Comparison of ENCODE assay signal across 1 cellular context in the genomic region with DNA sequence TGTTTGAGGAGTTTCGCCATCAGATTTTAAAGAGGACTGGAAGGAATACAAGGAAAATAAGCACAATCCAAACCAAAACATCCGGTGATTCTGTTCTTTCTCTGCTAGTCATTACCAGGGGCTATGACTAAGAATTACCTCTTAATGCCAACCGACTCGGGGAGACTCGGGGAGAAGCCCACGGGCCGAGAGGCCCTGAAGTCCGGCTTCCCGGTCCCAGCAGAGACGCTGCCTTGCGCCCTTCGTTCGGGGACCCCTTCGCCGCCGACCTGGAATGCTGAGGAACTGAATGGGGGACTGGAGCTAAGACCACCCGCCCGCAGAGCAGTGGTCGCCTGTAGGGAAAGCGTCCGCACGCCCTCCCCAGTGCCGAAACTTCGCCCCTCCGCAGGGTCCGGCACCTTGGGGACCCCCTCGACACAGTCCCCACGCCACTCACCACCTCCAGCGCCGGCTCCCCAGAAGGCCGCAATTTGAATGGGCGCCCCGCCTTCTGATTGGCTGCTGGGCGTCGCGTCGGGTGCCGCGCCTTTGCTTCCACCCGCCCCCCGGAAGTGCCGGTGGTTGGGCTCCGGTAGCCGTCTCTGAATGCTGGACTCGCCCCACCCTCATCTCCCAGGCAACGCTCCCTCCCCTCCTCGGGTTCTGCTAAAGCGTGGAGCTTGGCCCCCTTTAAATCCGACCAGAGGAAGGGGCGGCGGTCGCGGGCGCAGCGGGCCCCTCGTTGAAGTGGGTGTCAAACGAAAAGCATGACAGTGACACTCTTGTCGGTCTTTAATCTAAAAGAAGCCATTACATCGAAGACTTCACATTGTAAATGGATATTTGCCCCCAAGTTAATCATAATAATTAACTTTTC.
TF ChIP-seq lines count a peak whose summit lies in the region.

Gene KIF14 (minus strand): TSS at position 479 of the 859 bp plus-strand sequence. CDS start 2,028 bp downstream, outside the sequence.

TF ChIP-seq in HepG2, 621 proteins besides CTCF, POLR2A, EP300 and RAD21 (continued from another document and continues in another):
- TF ChIP-seq, protein P1, sequence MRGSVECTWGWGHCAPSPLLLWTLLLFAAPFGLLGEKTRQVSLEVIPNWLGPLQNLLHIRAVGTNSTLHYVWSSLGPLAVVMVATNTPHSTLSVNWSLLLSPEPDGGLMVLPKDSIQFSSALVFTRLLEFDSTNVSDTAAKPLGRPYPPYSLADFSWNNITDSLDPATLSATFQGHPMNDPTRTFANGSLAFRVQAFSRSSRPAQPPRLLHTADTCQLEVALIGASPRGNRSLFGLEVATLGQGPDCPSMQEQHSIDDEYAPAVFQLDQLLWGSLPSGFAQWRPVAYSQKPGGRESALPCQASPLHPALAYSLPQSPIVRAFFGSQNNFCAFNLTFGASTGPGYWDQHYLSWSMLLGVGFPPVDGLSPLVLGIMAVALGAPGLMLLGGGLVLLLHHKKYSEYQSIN (CRISPR knock-in tag; IDR thresholded peaks at IDR 0.05; ENCODE audit: borderline replicate concordance), result no peak
- TF ChIP-seq CENPT (CRISPR knock-in tag; IDR thresholded peaks at IDR 0.05; ENCODE audit: low read depth) (no peak), ZFYVE20 (CRISPR knock-in tag; IDR thresholded peaks at IDR 0.05; ENCODE audit: borderline replicate concordance, low read depth) (no peak), ADNP (CRISPR knock-in tag; IDR thresholded peaks at IDR 0.05) (no peak), TBL1XR1 (IDR thresholded peaks at IDR 0.05; ENCODE audit: borderline replicate concordance, low read length, partially characterized antibody) (no peak), ZSCAN5A (CRISPR knock-in tag; IDR thresholded peaks at IDR 0.05; ENCODE audit: borderline replicate concordance) (no peak; the same call in 1 of the 2 replicates), POLR2AphosphoS2 (IDR thresholded peaks at IDR 0.05; ENCODE audit: low read depth, low read length) (no peak), PAWR (CRISPR knock-in tag; IDR thresholded peaks at IDR 0.05; ENCODE audit: borderline replicate concordance) (no peak), ZMAT3 (CRISPR knock-in tag; conservative IDR thresholded peaks at IDR 0.05) (no peak), ESRRA (CRISPR knock-in tag; IDR thresholded peaks at IDR 0.05; ENCODE audit: low read depth) (no peak), ZNF235 (CRISPR knock-in tag; IDR thresholded peaks at IDR 0.05; ENCODE audit: borderline replicate concordance) (no peak), TGIF2 (CRISPR knock-in tag; IDR thresholded peaks at IDR 0.05) (0 out of 2 replicates have a peak, but pooled peaks have one; percentile 21), RFXAP (CRISPR knock-in tag; IDR thresholded peaks at IDR 0.05; ENCODE audit: borderline replicate concordance) (no peak), CENPX (CRISPR knock-in tag; IDR thresholded peaks at IDR 0.05) (no peak), KAT7 (CRISPR knock-in tag; IDR thresholded peaks at IDR 0.05; ENCODE audit: borderline replicate concordance) (no peak), ZNF383 (CRISPR knock-in tag; IDR thresholded peaks at IDR 0.05; ENCODE audit: borderline replicate concordance) (no peak), ZNF138 (CRISPR knock-in tag; IDR thresholded peaks at IDR 0.05; ENCODE audit: low read depth) (no peak), HOXD1 (CRISPR knock-in tag; IDR thresholded peaks at IDR 0.05) (no peak), ZHX1 (CRISPR knock-in tag; IDR thresholded peaks at IDR 0.05; ENCODE audit: low read depth) (no peak), STAT5B (CRISPR knock-in tag; IDR thresholded peaks at IDR 0.05) (no peak), ZNF543 (CRISPR knock-in tag; IDR thresholded peaks at IDR 0.05) (0 out of 2 replicates have a peak, but pooled peaks have one; percentile 42), GLI4 (CRISPR knock-in tag; IDR thresholded peaks at IDR 0.05; ENCODE audit: borderline replicate concordance) (no peak), NFYC (CRISPR knock-in tag; IDR thresholded peaks at IDR 0.05) (peak; percentile 97), ZC3H4 (CRISPR knock-in tag; IDR thresholded peaks at IDR 0.05; ENCODE audit: borderline replicate concordance) (no peak), ZNF549 (CRISPR knock-in tag; IDR thresholded peaks at IDR 0.05) (no peak), ATF7 (IDR thresholded peaks at IDR 0.05) (no peak), ATF7 (CRISPR knock-in tag; IDR thresholded peaks at IDR 0.05) (no peak), SOX5 (CRISPR knock-in tag; IDR thresholded peaks at IDR 0.05; ENCODE audit: borderline replicate concordance) (peak; percentile 33; the same call in 1 of the 2 replicates), ZBTB7A (CRISPR knock-in tag; IDR thresholded peaks at IDR 0.05) (no peak), FOXA3 (CRISPR knock-in tag; IDR thresholded peaks at IDR 0.05) (0 out of 2 replicates have a peak, but pooled peaks have one; percentile 27)
- TF ChIP-seq, protein P2, sequence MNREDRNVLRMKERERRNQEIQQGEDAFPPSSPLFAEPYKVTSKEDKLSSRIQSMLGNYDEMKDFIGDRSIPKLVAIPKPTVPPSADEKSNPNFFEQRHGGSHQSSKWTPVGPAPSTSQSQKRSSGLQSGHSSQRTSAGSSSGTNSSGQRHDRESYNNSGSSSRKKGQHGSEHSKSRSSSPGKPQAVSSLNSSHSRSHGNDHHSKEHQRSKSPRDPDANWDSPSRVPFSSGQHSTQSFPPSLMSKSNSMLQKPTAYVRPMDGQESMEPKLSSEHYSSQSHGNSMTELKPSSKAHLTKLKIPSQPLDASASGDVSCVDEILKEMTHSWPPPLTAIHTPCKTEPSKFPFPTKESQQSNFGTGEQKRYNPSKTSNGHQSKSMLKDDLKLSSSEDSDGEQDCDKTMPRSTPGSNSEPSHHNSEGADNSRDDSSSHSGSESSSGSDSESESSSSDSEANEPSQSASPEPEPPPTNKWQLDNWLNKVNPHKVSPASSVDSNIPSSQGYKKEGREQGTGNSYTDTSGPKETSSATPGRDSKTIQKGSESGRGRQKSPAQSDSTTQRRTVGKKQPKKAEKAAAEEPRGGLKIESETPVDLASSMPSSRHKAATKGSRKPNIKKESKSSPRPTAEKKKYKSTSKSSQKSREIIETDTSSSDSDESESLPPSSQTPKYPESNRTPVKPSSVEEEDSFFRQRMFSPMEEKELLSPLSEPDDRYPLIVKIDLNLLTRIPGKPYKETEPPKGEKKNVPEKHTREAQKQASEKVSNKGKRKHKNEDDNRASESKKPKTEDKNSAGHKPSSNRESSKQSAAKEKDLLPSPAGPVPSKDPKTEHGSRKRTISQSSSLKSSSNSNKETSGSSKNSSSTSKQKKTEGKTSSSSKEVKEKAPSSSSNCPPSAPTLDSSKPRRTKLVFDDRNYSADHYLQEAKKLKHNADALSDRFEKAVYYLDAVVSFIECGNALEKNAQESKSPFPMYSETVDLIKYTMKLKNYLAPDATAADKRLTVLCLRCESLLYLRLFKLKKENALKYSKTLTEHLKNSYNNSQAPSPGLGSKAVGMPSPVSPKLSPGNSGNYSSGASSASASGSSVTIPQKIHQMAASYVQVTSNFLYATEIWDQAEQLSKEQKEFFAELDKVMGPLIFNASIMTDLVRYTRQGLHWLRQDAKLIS (CRISPR knock-in tag; IDR thresholded peaks at IDR 0.05), result no peak
- TF ChIP-seq, protein P3, sequence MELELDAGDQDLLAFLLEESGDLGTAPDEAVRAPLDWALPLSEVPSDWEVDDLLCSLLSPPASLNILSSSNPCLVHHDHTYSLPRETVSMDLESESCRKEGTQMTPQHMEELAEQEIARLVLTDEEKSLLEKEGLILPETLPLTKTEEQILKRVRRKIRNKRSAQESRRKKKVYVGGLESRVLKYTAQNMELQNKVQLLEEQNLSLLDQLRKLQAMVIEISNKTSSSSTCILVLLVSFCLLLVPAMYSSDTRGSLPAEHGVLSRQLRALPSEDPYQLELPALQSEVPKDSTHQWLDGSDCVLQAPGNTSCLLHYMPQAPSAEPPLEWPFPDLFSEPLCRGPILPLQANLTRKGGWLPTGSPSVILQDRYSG (CRISPR knock-in tag; IDR thresholded peaks at IDR 0.05), result no peak
- TF ChIP-seq, protein P4, sequence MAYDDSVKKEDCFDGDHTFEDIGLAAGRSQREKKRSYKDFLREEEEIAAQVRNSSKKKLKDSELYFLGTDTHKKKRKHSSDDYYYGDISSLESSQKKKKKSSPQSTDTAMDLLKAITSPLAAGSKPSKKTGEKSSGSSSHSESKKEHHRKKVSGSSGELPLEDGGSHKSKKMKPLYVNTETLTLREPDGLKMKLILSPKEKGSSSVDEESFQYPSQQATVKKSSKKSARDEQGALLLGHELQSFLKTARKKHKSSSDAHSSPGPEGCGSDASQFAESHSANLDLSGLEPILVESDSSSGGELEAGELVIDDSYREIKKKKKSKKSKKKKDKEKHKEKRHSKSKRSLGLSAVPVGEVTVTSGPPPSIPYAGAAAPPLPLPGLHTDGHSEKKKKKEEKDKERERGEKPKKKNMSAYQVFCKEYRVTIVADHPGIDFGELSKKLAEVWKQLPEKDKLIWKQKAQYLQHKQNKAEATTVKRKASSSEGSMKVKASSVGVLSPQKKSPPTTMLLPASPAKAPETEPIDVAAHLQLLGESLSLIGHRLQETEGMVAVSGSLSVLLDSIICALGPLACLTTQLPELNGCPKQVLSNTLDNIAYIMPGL (CRISPR knock-in tag; IDR thresholded peaks at IDR 0.05; ENCODE audit: borderline replicate concordance in 1 of 2, low read depth in 1 of 2), result peak; percentile 47 to 48; a peak in 1 of 4 replicates
- TF ChIP-seq, protein P5, sequence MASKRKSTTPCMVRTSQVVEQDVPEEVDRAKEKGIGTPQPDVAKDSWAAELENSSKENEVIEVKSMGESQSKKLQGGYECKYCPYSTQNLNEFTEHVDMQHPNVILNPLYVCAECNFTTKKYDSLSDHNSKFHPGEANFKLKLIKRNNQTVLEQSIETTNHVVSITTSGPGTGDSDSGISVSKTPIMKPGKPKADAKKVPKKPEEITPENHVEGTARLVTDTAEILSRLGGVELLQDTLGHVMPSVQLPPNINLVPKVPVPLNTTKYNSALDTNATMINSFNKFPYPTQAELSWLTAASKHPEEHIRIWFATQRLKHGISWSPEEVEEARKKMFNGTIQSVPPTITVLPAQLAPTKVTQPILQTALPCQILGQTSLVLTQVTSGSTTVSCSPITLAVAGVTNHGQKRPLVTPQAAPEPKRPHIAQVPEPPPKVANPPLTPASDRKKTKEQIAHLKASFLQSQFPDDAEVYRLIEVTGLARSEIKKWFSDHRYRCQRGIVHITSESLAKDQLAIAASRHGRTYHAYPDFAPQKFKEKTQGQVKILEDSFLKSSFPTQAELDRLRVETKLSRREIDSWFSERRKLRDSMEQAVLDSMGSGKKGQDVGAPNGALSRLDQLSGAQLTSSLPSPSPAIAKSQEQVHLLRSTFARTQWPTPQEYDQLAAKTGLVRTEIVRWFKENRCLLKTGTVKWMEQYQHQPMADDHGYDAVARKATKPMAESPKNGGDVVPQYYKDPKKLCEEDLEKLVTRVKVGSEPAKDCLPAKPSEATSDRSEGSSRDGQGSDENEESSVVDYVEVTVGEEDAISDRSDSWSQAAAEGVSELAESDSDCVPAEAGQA (IDR thresholded peaks at IDR 0.05; ENCODE audit: low read depth), result 0 out of 2 replicates have a peak, but pooled peaks have one; percentile 53
- TF ChIP-seq, protein P5 (CRISPR knock-in tag; IDR thresholded peaks at IDR 0.05; ENCODE audit: borderline replicate concordance), result no peak
